1 cellular context compared by ENCODE assay signal in the genomic region with DNA sequence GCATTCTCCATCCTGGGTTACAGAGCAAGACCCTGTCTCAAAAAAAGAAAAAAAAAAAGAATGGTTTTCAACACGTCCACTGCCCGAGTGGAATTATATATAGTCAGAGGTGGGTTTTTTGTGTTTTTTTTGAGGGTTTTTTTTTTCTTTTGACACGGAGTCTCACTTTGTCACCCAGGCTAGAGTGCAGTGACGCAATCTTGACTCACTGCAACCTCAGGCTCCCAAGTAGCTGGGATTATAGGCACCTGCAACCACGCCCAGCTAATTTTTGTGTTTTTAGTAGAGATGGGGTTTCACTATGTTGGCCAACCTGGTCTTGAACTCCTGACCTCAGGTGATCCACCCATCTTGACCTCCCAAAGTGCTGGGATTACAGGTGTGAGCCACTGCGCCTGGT. TPM values are rescaled to one million over a fixed set of nuclear protein-coding genes. Genes with fewer than 3 reads are reported as not detected.
"Had no signal": no experiment of that assay in that cellular context is flagged by ENCODE, and none has a peak within 500 bp of the region (broad histone marks: within the 10 kb centered on the region; RNA-seq: fewer than 3 reads in every experiment).

No MANE protein-coding gene starts in this region.

RNA-seq across cellular contexts. Expression of gene ZNF619, which starts 16.4 kb away (rescaled TPM):
- polyA plus RNA-seq: cardiac muscle cell had no signal
